Comparison of ENCODE assay signal across 8 cellular contexts in the genomic region with DNA sequence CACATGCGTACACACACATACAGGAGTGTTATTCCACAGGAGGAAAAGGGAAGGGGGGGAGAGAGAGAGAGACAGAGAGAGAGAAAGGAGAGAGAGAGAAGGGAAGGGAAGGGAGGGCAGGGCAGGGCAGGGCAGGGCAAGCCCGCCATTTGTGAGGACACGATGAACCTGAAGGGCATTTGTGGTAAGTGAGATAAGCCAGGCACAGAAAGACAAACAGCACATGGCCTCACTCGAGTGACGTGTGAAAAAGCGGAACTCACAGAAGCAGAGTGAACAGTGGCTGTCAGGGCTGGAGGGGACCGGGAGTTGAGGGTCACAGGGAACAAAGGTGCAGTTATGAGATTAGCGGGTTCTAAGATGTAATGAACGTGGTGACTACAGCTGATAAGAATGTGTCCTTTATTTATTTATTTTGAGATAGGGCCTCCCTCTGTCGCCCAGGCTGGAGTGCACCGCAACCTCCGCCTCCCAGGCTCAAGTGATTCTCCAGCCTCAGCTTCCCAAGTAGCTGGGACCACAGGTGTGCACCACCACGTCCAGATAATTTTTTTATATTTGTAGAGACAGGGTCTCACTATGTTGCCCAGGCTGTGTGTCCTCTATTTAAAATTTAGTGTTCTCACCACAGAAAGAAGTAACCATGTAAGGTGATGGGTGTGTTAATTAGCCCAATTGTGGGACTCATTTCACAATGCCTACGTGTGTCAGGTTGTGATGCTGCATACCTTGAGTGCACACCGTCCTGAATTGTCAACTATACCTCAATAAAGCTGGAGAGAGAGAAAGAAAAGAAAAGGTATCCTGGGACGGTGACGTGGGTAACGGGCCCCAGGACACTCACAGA. TPM values are rescaled to one million over a fixed set of nuclear protein-coding genes. Genes with fewer than 3 reads are reported as not detected.
DNase-seq lines count a peak whose midpoint lies in the region; ATAC-seq lines count a peak whose summit lies in the region.

No MANE protein-coding gene starts in this region.

- peak; percentile 34 for ATAC-seq in activated naive CD8-positive, alpha-beta T cell treated with anti-CD3 and anti-CD28 coated beads, Interleukin-2, amount 50 U/mL, for 24 hours
- ATAC-seq in sciatic nerve (peak; percentile 43), GM18858 (IDR thresholded peaks at IDR 0.05; ENCODE audit: unreplicated experiment) (no peak), HG02798 (IDR thresholded peaks at IDR 0.05; ENCODE audit: poor library complexity, unreplicated experiment) (no peak), HG02763 (IDR thresholded peaks at IDR 0.05; ENCODE audit: unreplicated experiment) (no peak)

- intact Hi-C loops in sciatic nerve (cut with DNase I): no loop called here

- peak overlapping the region; percentile 18 for H3K4me3 Mint-ChIP-seq in activated naive CD8-positive, alpha-beta T cell treated with anti-CD3 and anti-CD28 coated beads, Interleukin-2, amount 50 U/mL, for 24 hours

- H3K27ac Mint-ChIP-seq in activated naive CD8-positive, alpha-beta T cell treated with anti-CD3 and anti-CD28 coated beads, Interleukin-2, amount 50 U/mL, for 24 hours: peak overlapping the region; percentile 74

- no peaks in the 10 kb centered on the region for H3K9me3 Mint-ChIP-seq in activated naive CD8-positive, alpha-beta T cell treated with anti-CD3 and anti-CD28 coated beads, Interleukin-2, amount 50 U/mL, for 24 hours

- no peaks in the 10 kb centered on the region for H3K36me3 Mint-ChIP-seq in activated naive CD8-positive, alpha-beta T cell treated with anti-CD3 and anti-CD28 coated beads, Interleukin-2, amount 50 U/mL, for 24 hours (ENCODE audit: low read depth)

- DNase-seq in SIG-M5 treated with dmso at 0.1 percent for 504 hours (lab: John Stamatoyannopoulos, UW; ENCODE audit: unreplicated experiment): peak; percentile 36
- no peak for DNase-seq in SIG-M5 (lab: John Stamatoyannopoulos, UW)
- DNase-seq in Kasumi-1 (lab: John Stamatoyannopoulos, UW): peak; percentile 80 to 85
- no peak for DNase-seq in activated naive CD8-positive, alpha-beta T cell treated with anti-CD3 and anti-CD28 coated beads, Interleukin-2, amount 50 U/mL, for 24 hours
- DNase-seq in sciatic nerve (ENCODE audit: low spot score): no peak

- H3K27me3 Mint-ChIP-seq in activated naive CD8-positive, alpha-beta T cell treated with anti-CD3 and anti-CD28 coated beads, Interleukin-2, amount 50 U/mL, for 24 hours: peaks cover 2% of the 10 kb centered on the region

- H3K4me1 Mint-ChIP-seq in activated naive CD8-positive, alpha-beta T cell treated with anti-CD3 and anti-CD28 coated beads, Interleukin-2, amount 50 U/mL, for 24 hours: peaks cover 50% of the 10 kb centered on the region

RNA-seq across cellular contexts. Expression of a gene that starts 18.7 kb away (rescaled TPM):
- total RNA-seq in sciatic nerve: 43.7 TPM

Comparison
In these comparisons a context has a peak if more than half of its experiments do, and no peak if none do; other contexts are left out.
1. DNase-seq: peak in SIG-M5 treated with dmso at 0.1 percent for 504 hours (single experiment) and Kasumi-1 (2 of 2); none in SIG-M5 (single experiment), activated naive CD8-positive, alpha-beta T cell treated with anti-CD3 and anti-CD28 coated beads, Interleukin-2, amount 50 U/mL, for 24 hours (single experiment) and sciatic nerve (single experiment).
2. ATAC-seq: peak in activated naive CD8-positive, alpha-beta T cell treated with anti-CD3 and anti-CD28 coated beads, Interleukin-2, amount 50 U/mL, for 24 hours (single experiment) and sciatic nerve (single experiment); none in GM18858 (single experiment), HG02798 (single experiment) and HG02763 (single experiment).